ENCODE assay signal across 22 cellular contexts in the genomic region with DNA sequence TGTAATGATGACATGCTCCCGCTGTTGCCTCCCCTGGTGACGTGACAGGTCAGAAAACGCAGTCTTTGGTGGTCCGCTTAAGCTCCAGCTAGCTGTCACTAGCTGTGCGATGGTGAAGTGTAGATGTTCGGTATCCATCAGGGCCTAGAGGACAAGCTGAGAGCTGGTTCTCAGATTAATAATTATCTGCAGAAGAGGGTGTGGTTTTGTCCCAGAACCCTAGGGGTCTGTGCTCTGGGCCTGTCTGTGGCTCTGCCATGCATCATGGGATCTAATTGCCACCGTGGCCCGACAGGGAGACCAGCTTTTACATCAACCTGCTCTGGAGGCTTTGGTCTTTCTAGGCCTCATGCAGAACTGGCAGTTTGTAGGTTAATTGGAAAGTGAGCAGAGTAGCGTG. TPM values are rescaled to one million over a fixed set of nuclear protein-coding genes. Genes with fewer than 3 reads are reported as not detected.
A peak's percentile ranks its signal among the peaks of the same experiment; 100 is the strongest.
DNase-seq lines count a peak whose midpoint lies in the region; ATAC-seq and TF ChIP-seq lines count a peak whose summit lies in the region.
"Had no signal": no experiment of that assay in that cellular context is flagged by ENCODE, and none has a peak within 500 bp of the region (broad histone marks: within the 10 kb centered on the region; RNA-seq: fewer than 3 reads in every experiment).

No MANE protein-coding gene starts in this region.

- H3K4me3 ChIP-seq in endodermal cell (ENCODE audit: low read length) = no peak overlapping the region
- no peak overlapping the region for H3K4me3 ChIP-seq in GM23248
- H3K4me3 ChIP-seq in testis = no peak overlapping the region
- H3K4me3 ChIP-seq: A549; BLaER1 treated with 17β-estradiol and CSF1 and Interleukin-3, amounts not matched to agents 10 nM and 100 nM had no signal

- no peak for TF ChIP-seq POLR2A in testis (IDR thresholded peaks at IDR 0.05)

- no peaks in the 10 kb centered on the region for H3K9me3 ChIP-seq in endodermal cell (ENCODE audit: control insufficient read depth, low read length)
- no peaks in the 10 kb centered on the region for H3K9me3 ChIP-seq in GM23248 (ENCODE audit: low read depth)
- H3K9me3 ChIP-seq in testis = no peaks in the 10 kb centered on the region
- H3K9me3 ChIP-seq: A549, BE2C had no signal

- H3F3A ChIP-seq in GM23248 (ENCODE audit: insufficient read depth) = no peaks in the 10 kb centered on the region

- in situ Hi-C loops in GM23248 (cut with MboI) = no loop called here

- DNase-seq in cardiac septum (ENCODE audit: low spot score) (peak; percentile 67), left ventricle myocardium superior (no peak), endodermal cell (peak; percentile 15), osteocyte (ENCODE audit: extremely low spot score, unreplicated experiment) (peak; percentile 30), GM23248 (no peak), NCI-H1436 treated with DMSO at 0.1 percent for 48 hours (lab: John Stamatoyannopoulos, UW) (no peak), testis (no peak)
- DNase-seq: 8988T; ACHN; AML-193; BE2C; CD8-positive, alpha-beta memory T cell; DMS 273 treated with DMSO at 0.1 percent for 48 hours; DMS79; EL; GDM1; GOT3; HCEC 1CT had no signal

- H3K79me2 ChIP-seq in GM23248 (ENCODE audit: insufficient read depth) = no peaks in the 10 kb centered on the region

- H3K9me3 Mint-ChIP-seq in endodermal cell = peaks cover 2% of the 10 kb centered on the region
- no peaks in the 10 kb centered on the region for H3K9me3 Mint-ChIP-seq in osteocyte (ENCODE audit: unreplicated experiment)
- H3K9me3 Mint-ChIP-seq: CD4-positive, alpha-beta T cell; CD8-positive, alpha-beta memory T cell had no signal

- H3K36me3 Mint-ChIP-seq in endodermal cell (ENCODE audit: low read depth) = peaks cover 21% of the 10 kb centered on the region
- peaks cover 14% of the 10 kb centered on the region for H3K36me3 Mint-ChIP-seq in osteocyte (ENCODE audit: unreplicated experiment)

- H3K9ac ChIP-seq in endodermal cell (ENCODE audit: extremely low read depth, low read length, poor library complexity, severe bottlenecking) = no peak overlapping the region
- no peak overlapping the region for H3K9ac ChIP-seq in GM23248
- H3K9ac ChIP-seq: BLaER1 treated with 17β-estradiol and CSF1 and Interleukin-3, amounts not matched to agents 10 nM and 100 nM had no signal

- no peak overlapping the region for H2AFZ ChIP-seq in GM23248

- WGBS in endodermal cell (ENCODE audit: insufficient coverage in 1 of 2, insufficient read length in 1 of 2), 2 experiments = 90 to 93% methylated on average over 8 to 9 of the region's 9 CpGs
- 88 to 91% methylated on average over 9 of the region's 9 CpGs for WGBS in GM23248 (ENCODE audit: low coverage in 1 of 2, low lambda C conversion rate in 2 of 2, missing lambda C conversion rate in 2 of 2), 2 experiments
- WGBS in testis, 2 donors = 94 to 97% methylated on average over 7 to 9 of the region's 9 CpGs

- H3K27me3 ChIP-seq in endodermal cell (ENCODE audit: control insufficient read depth, insufficient read depth, low read length, poor library complexity, severe bottlenecking) = peaks cover 6% of the 10 kb centered on the region
- no peaks in the 10 kb centered on the region for H3K27me3 ChIP-seq in GM23248 (replicated peaks; ENCODE audit: insufficient read depth)
- no peaks in the 10 kb centered on the region for H3K27me3 ChIP-seq in testis
- H3K27me3 ChIP-seq: BE2C had no signal

- peaks cover 6% of the 10 kb centered on the region for H3K4me1 Mint-ChIP-seq in endodermal cell
- H3K4me1 Mint-ChIP-seq in osteocyte (ENCODE audit: unreplicated experiment) = peaks cover 14% of the 10 kb centered on the region

- no peaks in the 10 kb centered on the region for H4K20me1 ChIP-seq in GM23248 (ENCODE audit: insufficient read depth)

- H3K27me3 Mint-ChIP-seq in endodermal cell (ENCODE audit: insufficient read depth) (peaks cover 14% of the 10 kb centered on the region), osteocyte (ENCODE audit: unreplicated experiment) (no peaks in the 10 kb centered on the region)

- no peak overlapping the region for H3K27ac Mint-ChIP-seq in endodermal cell
- no peak overlapping the region for H3K27ac Mint-ChIP-seq in osteocyte (ENCODE audit: unreplicated experiment)
- H3K27ac Mint-ChIP-seq: CD14-positive monocyte; CD4-positive, alpha-beta T cell; CD8-positive, alpha-beta memory T cell had no signal

- ATAC-seq in left ventricle myocardium superior = no peak
- ATAC-seq: A549 had no signal

- H3K4me1 ChIP-seq in endodermal cell (ENCODE audit: control insufficient read depth, insufficient read depth, low read length) (no peaks in the 10 kb centered on the region), GM23248 (ENCODE audit: insufficient read depth) (no peaks in the 10 kb centered on the region), testis (peaks cover under 1% of the 10 kb centered on the region)
- H3K4me1 ChIP-seq: BE2C had no signal

- H3K4me2 ChIP-seq in GM23248 (ENCODE audit: unreplicated experiment) = no peak overlapping the region
- H3K4me2 ChIP-seq: A549; BLaER1 treated with 17β-estradiol and CSF1 and Interleukin-3, amounts not matched to agents 10 nM and 100 nM had no signal

- intact Hi-C loops in cardiac septum (cut with DNase I) (no loop called here), left ventricle myocardium superior (cut with micrococcal nuclease) (no loop called here), testis (cut with DNase I; ENCODE audit: low total_unique reads) (no loop called here)

- H3K36me3 ChIP-seq in endodermal cell (ENCODE audit: control insufficient read depth, insufficient read depth, low read length) (no peaks in the 10 kb centered on the region), GM23248 (ENCODE audit: low read depth) (peaks cover 7% of the 10 kb centered on the region; the same call in 1 of the 2 replicates), testis (ENCODE audit: low read depth, missing control alignments) (no peaks in the 10 kb centered on the region)
- H3K36me3 ChIP-seq: BE2C had no signal

- H3K27ac ChIP-seq in endodermal cell (ENCODE audit: low read depth, low read length) (no peak overlapping the region), GM23248 (no peak overlapping the region), testis (no peak overlapping the region)
- H3K27ac ChIP-seq: A549; BLaER1 treated with 17β-estradiol and CSF1 and Interleukin-3, amounts not matched to agents 10 nM and 100 nM had no signal

- TF ChIP-seq CTCF in endodermal cell (conservative IDR thresholded peaks at IDR 0.05) (no peak), osteocyte (IDR thresholded peaks at IDR 0.05) (no peak), testis (IDR thresholded peaks at IDR 0.05) (no peak)

- H3K4me3 Mint-ChIP-seq in endodermal cell (no peak overlapping the region), osteocyte (ENCODE audit: unreplicated experiment) (no peak overlapping the region)
- H3K4me3 Mint-ChIP-seq: CD4-positive, alpha-beta T cell had no signal

- H3K9me2 ChIP-seq in GM23248 (ENCODE audit: insufficient read depth) = no peaks in the 10 kb centered on the region

RNA-seq across cellular contexts. Expression of a gene that starts 34.1 kb away (rescaled TPM):
- total RNA-seq in cardiac septum = 11.3 TPM
- 9.4 TPM for total RNA-seq in left ventricle myocardium superior
- 10 to 100 TPM; 14.4 to 24.2 TPM for total RNA-seq in endodermal cell
- 25.8 TPM for polyA plus RNA-seq in endodermal cell (2013, experiment 1 of 2)
- 21.8 TPM for polyA plus RNA-seq in endodermal cell (2013, experiment 2 of 2)
- 34.6 and 39.9 TPM in 2 replicates for total RNA-seq in osteocyte
- total RNA-seq in GM23248 (2014; rRNA removed; shearing (Covaris generic)) = 15.6 and 22.3 TPM in 2 replicates
- 18.3 and 22.0 TPM in 2 replicates for polyA plus RNA-seq in GM23248 (2016; fragmentation: Nextera tagmentation; extraction: Ambion mirVana)
- 10 to 100 TPM; 48.3 to 56.6 TPM for total RNA-seq in testis
- 77.6 TPM for polyA plus RNA-seq in testis (ENCODE audit: insufficient read depth, low read depth, low replicate concordance)

RNA-seq across cellular contexts. Expression of a gene that starts 34.2 kb away (rescaled TPM):
- total RNA-seq in cardiac septum (0.83 TPM), left ventricle myocardium superior (0.62 TPM), endodermal cell (1 to 10 TPM; 1.5 to 1.7 TPM), osteocyte (1.4 and 3.0 TPM in 2 replicates), testis (10 to 100 TPM; 15.4 to 20.4 TPM)
- 2.4 TPM for polyA plus RNA-seq in endodermal cell (2013, experiment 1 of 2)
- 2.2 TPM for polyA plus RNA-seq in endodermal cell (2013, experiment 2 of 2)
- 0.89 and 1.5 TPM in 2 replicates for total RNA-seq in GM23248 (2014; rRNA removed; shearing (Covaris generic))
- polyA plus RNA-seq in GM23248 (2016; fragmentation: Nextera tagmentation; extraction: Ambion mirVana) (0.51 and 0.62 TPM in 2 replicates), testis (ENCODE audit: insufficient read depth, low read depth, low replicate concordance) (59.4 TPM)

Comparison
In these comparisons a context has a peak if more than half of its experiments do, and no peak if none do; other contexts are left out.
1. DNase-seq: peak in cardiac septum (single experiment), endodermal cell (single experiment) and osteocyte (single experiment); none in left ventricle myocardium superior (single experiment), GM23248 (single experiment), NCI-H1436 treated with DMSO at 0.1 percent for 48 hours (single experiment) and testis (single experiment).